ENCODE assay signal across 1 cellular context in the genomic region with DNA sequence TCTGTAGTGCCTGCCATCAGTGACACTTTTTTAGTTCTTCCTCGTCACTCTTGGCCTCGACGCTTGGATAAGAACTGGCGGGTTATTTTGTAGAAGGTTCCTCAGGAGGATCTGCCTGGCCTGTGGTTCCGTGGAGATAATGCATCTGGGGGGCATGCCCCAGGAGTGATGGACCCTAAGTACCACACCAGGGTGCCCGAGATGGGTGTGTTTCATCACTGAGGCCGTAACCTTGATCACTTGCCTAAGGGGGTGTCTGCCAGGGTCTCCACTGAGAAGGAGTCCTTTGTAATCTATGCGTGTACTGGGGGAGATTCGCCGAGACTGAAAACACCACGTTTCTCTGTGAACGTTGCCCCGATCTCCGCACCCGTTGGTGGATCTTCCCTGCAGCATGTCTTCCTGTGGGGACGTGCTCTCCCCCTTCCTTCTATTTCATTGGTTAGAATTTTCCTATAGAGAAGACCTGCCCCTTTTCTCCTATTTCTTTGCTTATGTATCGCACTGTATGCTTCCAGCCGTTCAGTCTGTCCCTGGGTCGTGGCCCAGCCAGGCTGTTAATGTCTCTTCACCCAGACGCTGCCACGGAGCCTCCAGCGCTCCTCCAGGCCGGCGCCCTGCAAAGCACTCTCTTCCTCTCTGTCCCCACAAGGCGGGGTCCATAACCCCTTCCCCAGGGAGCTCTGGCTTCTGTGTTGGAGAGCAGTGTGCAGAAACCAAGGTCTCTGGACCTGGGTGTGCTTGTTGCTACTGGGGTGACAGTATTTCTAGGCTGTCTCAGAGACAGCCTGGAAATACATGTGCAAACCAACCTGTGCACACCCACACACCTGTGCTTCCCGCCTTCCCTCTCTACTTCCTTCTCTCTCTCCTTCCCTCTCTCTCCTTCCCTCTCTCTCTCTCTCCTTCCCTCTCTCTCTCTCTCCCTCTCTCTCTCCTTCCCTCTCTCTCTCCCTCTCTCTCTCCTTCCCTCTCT.
TF ChIP-seq lines count a peak whose summit lies in the region.

No MANE protein-coding gene starts in this region.

TF ChIP-seq in A549, 52 proteins besides CTCF, POLR2A, EP300 and RAD21 (continued from another document):
- TF ChIP-seq HMGXB4 (CRISPR knock-in tag; IDR thresholded peaks at IDR 0.05; ENCODE audit: borderline replicate concordance), result no peak
- TF ChIP-seq HOXA7 (CRISPR knock-in tag; IDR thresholded peaks at IDR 0.05), result no peak
- no peak for TF ChIP-seq ELK1 (IDR thresholded peaks at IDR 0.05; ENCODE audit: low read depth, low read length)
